15 cellular contexts compared by ENCODE assay signal in genomic region chr10:49394933-49395740, GRCh38. TPM values are rescaled to one million over a fixed set of nuclear protein-coding genes. Genes with fewer than 3 reads are reported as not detected.
DNase-seq lines count a peak whose midpoint lies in the region; ATAC-seq and TF ChIP-seq lines count a peak whose summit lies in the region.
"Had no signal": no experiment of that assay in that cellular context is flagged by ENCODE, and none has a peak within 500 bp of the region (broad histone marks: within the 10 kb centered on the region; RNA-seq: fewer than 3 reads in every experiment).

No MANE protein-coding gene starts in this region.

- H2BK12ac ChIP-seq in trophoblast cell (ENCODE audit: low read length), result no peak overlapping the region

- no peak overlapping the region for H3K4ac ChIP-seq in trophoblast cell (ENCODE audit: low read depth, low read length)

- 3% methylated on average over 25 of the region's 62 CpGs for WGBS in hepatocyte (ENCODE audit: low lambda C conversion rate, missing lambda C conversion rate)
- no CpG with 5 or more reads among the region's 62 CpGs for WGBS in trophoblast cell (ENCODE audit: extremely low coverage, insufficient coverage, insufficient read length)

- H3K9me3 Mint-ChIP-seq in T-helper 2 cell treated with Interferon-gamma antibody and Interleukin-4, amounts not matched to agents 5 μg/mL and 100 μg/mL, for 36 hours, result no peaks in the 10 kb centered on the region

- H4K20me1 ChIP-seq in hepatocyte (ENCODE audit: insufficient read depth, poor library complexity, severe bottlenecking), result no peaks in the 10 kb centered on the region

- no peak overlapping the region for H3K18ac ChIP-seq in trophoblast cell (ENCODE audit: low read length)

- H3K4me2 ChIP-seq in hepatocyte (peak overlapping the region; percentile 49), trophoblast cell (ENCODE audit: low read length) (peak overlapping the region; percentile 46)

- H3K27ac Mint-ChIP-seq in T-helper 2 cell treated with Interferon-gamma antibody and Interleukin-4, amounts not matched to agents 5 μg/mL and 100 μg/mL, for 36 hours, result no peak overlapping the region
- H3K27ac Mint-ChIP-seq: activated CD4-positive, alpha-beta T cell treated with anti-CD3 and anti-CD28 coated beads for 36 hours had no signal

- no peaks in the 10 kb centered on the region for H3K36me3 ChIP-seq in hepatocyte (replicated peaks; ENCODE audit: insufficient read depth, low read depth)
- no peaks in the 10 kb centered on the region for H3K36me3 ChIP-seq in trophoblast cell (ENCODE audit: control insufficient read depth in 1 of 2, insufficient read depth in 2 of 2, low read length in 2 of 2)
- H3K36me3 ChIP-seq: right lobe of liver had no signal

- peaks cover 85% of the 10 kb centered on the region for H3K27me3 Mint-ChIP-seq in T-helper 2 cell treated with Interferon-gamma antibody and Interleukin-4, amounts not matched to agents 5 μg/mL and 100 μg/mL, for 36 hours (ENCODE audit: low read depth)

- no peak overlapping the region for H2BK120ac ChIP-seq in trophoblast cell (ENCODE audit: insufficient read depth, low read length, poor library complexity)

- no peaks in the 10 kb centered on the region for H3K79me1 ChIP-seq in trophoblast cell (ENCODE audit: low read length)

- H2AFZ ChIP-seq in hepatocyte, result no peak overlapping the region
- no peak overlapping the region for H2AFZ ChIP-seq in trophoblast cell (ENCODE audit: insufficient read depth, low read length, poor library complexity)

- H2AK5ac ChIP-seq in trophoblast cell (ENCODE audit: low read length), result no peak overlapping the region

- no peaks in the 10 kb centered on the region for H3K36me3 Mint-ChIP-seq in T-helper 2 cell treated with Interferon-gamma antibody and Interleukin-4, amounts not matched to agents 5 μg/mL and 100 μg/mL, for 36 hours (ENCODE audit: low read depth)

- H4K91ac ChIP-seq in trophoblast cell (ENCODE audit: low read depth, low read length), result no peak overlapping the region

- H3K9me2 ChIP-seq in hepatocyte (replicated peaks; ENCODE audit: insufficient read depth), result no peaks in the 10 kb centered on the region

- H3K4me1 ChIP-seq in hepatocyte (ENCODE audit: insufficient read depth) (no peaks in the 10 kb centered on the region), trophoblast cell (ENCODE audit: control insufficient read depth in 1 of 2, insufficient read depth in 2 of 2, low read length in 2 of 2) (peaks cover 10 to 17% of the 10 kb centered on the region in 2 experiments)

- no peak overlapping the region for H3K4me3 ChIP-seq in hepatocyte
- H3K4me3 ChIP-seq in trophoblast cell (ENCODE audit: low read depth, low read length), result no peak overlapping the region
- H3K4me3 ChIP-seq: right lobe of liver had no signal

- no peaks in the 10 kb centered on the region for H3K79me2 ChIP-seq in hepatocyte
- no peaks in the 10 kb centered on the region for H3K79me2 ChIP-seq in trophoblast cell (ENCODE audit: control insufficient read depth, insufficient read depth, low read length, poor library complexity)

- no peak for ATAC-seq in HG02870 (IDR thresholded peaks at IDR 0.05; ENCODE audit: unreplicated experiment)
- ATAC-seq: activated CD4-positive, alpha-beta T cell treated with anti-CD3 and anti-CD28 coated beads for 36 hours had no signal

- peak; percentile 50 for DNase-seq in GM10266 (ENCODE audit: extremely low spot score)
- peak; percentile 66 for DNase-seq in NCI-H69 (lab: John Stamatoyannopoulos, UW)
- DNase-seq in hepatocyte (ENCODE audit: low spot score), result no peak
- DNase-seq in trophoblast cell, result no peak
- DNase-seq in T-helper 2 cell treated with Interferon-gamma antibody and Interleukin-4, amounts not matched to agents 5 μg/mL and 100 μg/mL, for 36 hours (ENCODE audit: low spot score), result no peak
- DNase-seq in T-helper 9 cell, result no peak
- DNase-seq: activated CD4-positive, alpha-beta T cell treated with anti-CD3 and anti-CD28 coated beads for 36 hours; COR-L47; NCI-H1048; NK-92 treated with Interleukin-12 subunit alpha and Interleukin-12 subunit beta, amount 100 ng/mL, for 24 hours; right lobe of liver had no signal

- H3K9ac ChIP-seq in trophoblast cell (ENCODE audit: low read length), result no peak overlapping the region

- H3K27me3 ChIP-seq in hepatocyte (peaks cover 99% of the 10 kb centered on the region), trophoblast cell (ENCODE audit: insufficient read depth, low read length) (peaks cover 56% of the 10 kb centered on the region)

- H3K14ac ChIP-seq in trophoblast cell (ENCODE audit: low read length), result no peak overlapping the region

- H3K27ac ChIP-seq in hepatocyte (no peak overlapping the region), trophoblast cell (ENCODE audit: low read depth, low read length) (no peak overlapping the region)
- H3K27ac ChIP-seq: right lobe of liver had no signal

- H3K4me1 Mint-ChIP-seq in T-helper 2 cell treated with Interferon-gamma antibody and Interleukin-4, amounts not matched to agents 5 μg/mL and 100 μg/mL, for 36 hours (ENCODE audit: low read depth), result peaks cover 1% of the 10 kb centered on the region

- no peak overlapping the region for H4K8ac ChIP-seq in trophoblast cell (ENCODE audit: low read depth, low read length)

- no peak overlapping the region for H4K12ac ChIP-seq in trophoblast cell (ENCODE audit: low read depth, low read length)

- H3K4me3 Mint-ChIP-seq in T-helper 2 cell treated with Interferon-gamma antibody and Interleukin-4, amounts not matched to agents 5 μg/mL and 100 μg/mL, for 36 hours, result no peak overlapping the region
- H3K4me3 Mint-ChIP-seq: activated CD4-positive, alpha-beta T cell treated with anti-CD3 and anti-CD28 coated beads for 36 hours had no signal

- TF ChIP-seq CTCF in GM10266 (IDR thresholded peaks at IDR 0.05; ENCODE audit: control insufficient read depth, insufficient read depth, low read depth, missing control alignments) (no peak), hepatocyte (IDR thresholded peaks at IDR 0.05; ENCODE audit: poor library complexity) (no peak)

- H2BK5ac ChIP-seq in trophoblast cell (ENCODE audit: low read depth, low read length, poor library complexity), result no peak overlapping the region

- no peak overlapping the region for H3K23ac ChIP-seq in trophoblast cell (ENCODE audit: low read length)

- no peaks in the 10 kb centered on the region for H3K9me3 ChIP-seq in hepatocyte (ENCODE audit: low read depth)
- H3K9me3 ChIP-seq in trophoblast cell (ENCODE audit: insufficient read depth, low read depth, low read length), result peaks cover 10% of the 10 kb centered on the region
- H3K9me3 ChIP-seq: right lobe of liver had no signal

RNA-seq across cellular contexts. Expression of gene DRGX, which starts 0.8 kb away (rescaled TPM):
- not detected in 2 replicates for total RNA-seq in hepatocyte
- polyA plus RNA-seq in hepatocyte, result not detected in 2 replicates
- polyA plus RNA-seq in trophoblast cell (2013), result not detected in 2 replicates
- total RNA-seq: activated CD4-positive, alpha-beta T cell treated with anti-CD3 and anti-CD28 coated beads for 36 hours; astrocyte; mononuclear cell; right lobe of liver; temporal lobe had no signal

Comparison
In these comparisons a context has a peak if more than half of its experiments do, and no peak if none do; other contexts are left out.
1. DNase-seq: peak in GM10266 (single experiment) and NCI-H69 (single experiment); none in hepatocyte (single experiment), trophoblast cell (0 of 2), T-helper 2 cell treated with Interferon-gamma antibody and Interleukin-4, amounts not matched to agents 5 μg/mL and 100 μg/mL, for 36 hours (single experiment) and T-helper 9 cell (single experiment).